Comparison of ENCODE assay signal across 13 cellular contexts in genomic region chr9:35940474-35941467, GRCh38. TPM values are rescaled to one million over a fixed set of nuclear protein-coding genes. Genes with fewer than 3 reads are reported as not detected.
DNase-seq lines count a peak whose midpoint lies in the region; ATAC-seq lines count a peak whose summit lies in the region.
"Had no signal": no experiment of that assay in that cellular context is flagged by ENCODE, and none has a peak within 500 bp of the region (broad histone marks: within the 10 kb centered on the region; RNA-seq: fewer than 3 reads in every experiment).

No MANE protein-coding gene starts in this region.

- H3K4me1 Mint-ChIP-seq in activated naive CD8-positive, alpha-beta T cell (ENCODE audit: low read depth): peaks cover 77% of the 10 kb centered on the region

- H3K4me1 ChIP-seq in GM23248 (ENCODE audit: insufficient read depth): peaks cover 19% of the 10 kb centered on the region
- H3K4me1 ChIP-seq in mucosa of rectum (ENCODE audit: control insufficient read depth in 2 of 2, insufficient read depth in 2 of 2, low read length in 2 of 2): peaks cover 29 to 33% of the 10 kb centered on the region in 2 donors

- no peak overlapping the region for H3K4me3 ChIP-seq in GM23248
- H3K4me3 ChIP-seq in mucosa of rectum (ENCODE audit: low read length in 2 of 2): no peak overlapping the region
- H3K4me3 ChIP-seq: SK-N-MC had no signal

- peak; percentile 28 for DNase-seq in GM23248
- DNase-seq in SW480 (ENCODE audit: low spot score): peak; percentile 74
- no peak for DNase-seq in NCI-H2196 (lab: John Stamatoyannopoulos, UW; ENCODE audit: unreplicated experiment)
- DNase-seq in substantia nigra (lab: John Stamatoyannopoulos, UW): no peak
- DNase-seq: activated CD8-positive, alpha-beta memory T cell treated with anti-CD3 and anti-CD28 coated beads, Interleukin-2, amount 50 U/mL, for 48 hours; foreskin fibroblast had no signal

- peaks cover 21% of the 10 kb centered on the region for H3F3A ChIP-seq in GM23248 (ENCODE audit: insufficient read depth)

- H2AFZ ChIP-seq in GM23248: peak overlapping the region; percentile 59

- H3K4me3 Mint-ChIP-seq in activated naive CD8-positive, alpha-beta T cell: peak overlapping the region; percentile 65

- H3K9me3 ChIP-seq in GM23248 (ENCODE audit: low read depth): no peaks in the 10 kb centered on the region
- H3K9me3 ChIP-seq in mucosa of rectum (ENCODE audit: control insufficient read depth in 2 of 2, low read length in 2 of 2): no peaks in the 10 kb centered on the region

- H3K79me2 ChIP-seq in GM23248 (ENCODE audit: insufficient read depth): no peaks in the 10 kb centered on the region

- no peaks in the 10 kb centered on the region for H3K9me2 ChIP-seq in GM23248 (ENCODE audit: insufficient read depth)

- peaks cover 4% of the 10 kb centered on the region for H3K36me3 Mint-ChIP-seq in activated naive CD8-positive, alpha-beta T cell

- 39 to 49% methylated on average over 6 of the region's 6 CpGs for WGBS in GM23248 (ENCODE audit: low coverage in 1 of 2, low lambda C conversion rate in 2 of 2, missing lambda C conversion rate in 2 of 2), 2 experiments

- H3K27ac ChIP-seq in GM23248 (0 out of 2 replicates have a peak overlapping the region, but pooled peaks have one; percentile 9), mucosa of rectum (ENCODE audit: low read depth in 2 of 2, low read length in 2 of 2) (peak overlapping the region; percentile 34 to 41), substantia nigra (ENCODE audit: low read depth, low read length, poor library complexity, severe bottlenecking) (no peak overlapping the region)
- H3K27ac ChIP-seq: SK-N-MC had no signal

- H3K4me2 ChIP-seq in GM23248 (ENCODE audit: unreplicated experiment): no peak overlapping the region

- no peaks in the 10 kb centered on the region for H3K9me3 Mint-ChIP-seq in activated naive CD8-positive, alpha-beta T cell (ENCODE audit: low read depth)

- H4K20me1 ChIP-seq in GM23248 (ENCODE audit: insufficient read depth): no peaks in the 10 kb centered on the region

- no peaks in the 10 kb centered on the region for H3K27me3 ChIP-seq in GM23248 (replicated peaks; ENCODE audit: insufficient read depth)
- H3K27me3 ChIP-seq in mucosa of rectum (ENCODE audit: control insufficient read depth in 2 of 2, insufficient read depth in 2 of 2, low read length in 2 of 2): no peaks in the 10 kb centered on the region

- H3K36me3 ChIP-seq in GM23248 (ENCODE audit: low read depth) (no peaks in the 10 kb centered on the region), mucosa of rectum (ENCODE audit: control insufficient read depth in 2 of 2, insufficient read depth in 2 of 2, low read length in 2 of 2) (no peaks in the 10 kb centered on the region)

- no peaks in the 10 kb centered on the region for H3K27me3 Mint-ChIP-seq in activated naive CD8-positive, alpha-beta T cell

- in situ Hi-C loops in GM23248 (cut with MboI): no loop called here

- H3K9ac ChIP-seq in GM23248: no peak overlapping the region
- H3K9ac ChIP-seq in mucosa of rectum (ENCODE audit: low read depth in 1 of 2, low read length in 2 of 2): no peak overlapping the region

- H3K27ac Mint-ChIP-seq in activated naive CD8-positive, alpha-beta T cell: peak overlapping the region; percentile 67

- no peak for ATAC-seq in HG02798 (IDR thresholded peaks at IDR 0.05; ENCODE audit: poor library complexity, unreplicated experiment)
- ATAC-seq in HG02759 (IDR thresholded peaks at IDR 0.05; ENCODE audit: unreplicated experiment): no peak

RNA-seq across cellular contexts. Expression of gene OR2S2, which starts 17.2 kb away (rescaled TPM):
- total RNA-seq in GM23248 (2014; rRNA removed; shearing (Covaris generic)): 0.11 TPM in 1 of 2 replicates, not detected in the other
- polyA plus RNA-seq in GM23248 (2016; fragmentation: Nextera tagmentation; extraction: Ambion mirVana): 0.30 and 0.67 TPM in 2 replicates
- total RNA-seq: posterior vena cava, ureter had no signal

RNA-seq across cellular contexts. Expression of gene SPAAR, which starts 31.5 kb away (rescaled TPM):
- not detected in 2 replicates for total RNA-seq in GM23248 (2014; rRNA removed; shearing (Covaris generic))
- polyA plus RNA-seq in GM23248 (2016; fragmentation: Nextera tagmentation; extraction: Ambion mirVana): 0.23 and 0.39 TPM in 2 replicates

RNA-seq across cellular contexts. Expression of gene HRCT1, which starts 34.8 kb away (rescaled TPM):
- total RNA-seq in GM23248 (2014; rRNA removed; shearing (Covaris generic)): 0.76 and 1.2 TPM in 2 replicates
- polyA plus RNA-seq in GM23248 (2016; fragmentation: Nextera tagmentation; extraction: Ambion mirVana): 3.4 and 3.6 TPM in 2 replicates

Comparison
In these comparisons a context has a peak if more than half of its experiments do, and no peak if none do; other contexts are left out.
1. DNase-seq: peak in GM23248 (single experiment) and SW480 (single experiment); none in NCI-H2196 (single experiment) and substantia nigra (0 of 49).